In genomic region chr11:27352781-27353180, GRCh38 we compare ENCODE assay signal across 32 cellular contexts.
"Had no signal": no experiment of that assay in that cellular context is flagged by ENCODE, and none has a peak within 500 bp of the region (broad histone marks: within the 10 kb centered on the region; RNA-seq: fewer than 3 reads in every experiment).

No MANE protein-coding gene starts in this region.

- H3K27ac ChIP-seq: esophagus squamous epithelium, heart right ventricle, ovary, psoas muscle, sigmoid colon, skin epidermis, spleen, testis, tibial artery, upper lobe of left lung had no signal

- H3K4me3 Mint-ChIP-seq: effector memory CD8-positive, alpha-beta T cell; immature natural killer cell; naive thymus-derived CD8-positive, alpha-beta T cell; stimulated activated memory B cell treated with anti-CD40 and anti-IgM and Interleukin-4, amounts not matched to agents 10 μg/mL and 1 μg/mL and 100 μg/mL, for 72 hours had no signal

- H3K9me3 Mint-ChIP-seq: effector memory CD8-positive, alpha-beta T cell; immature natural killer cell; naive thymus-derived CD8-positive, alpha-beta T cell; stimulated activated memory B cell treated with anti-CD40 and anti-IgM and Interleukin-4, amounts not matched to agents 10 μg/mL and 1 μg/mL and 100 μg/mL, for 72 hours had no signal

- H3K9me3 ChIP-seq: esophagus squamous epithelium, heart right ventricle, ovary, psoas muscle, sigmoid colon, spleen, testis, tibial artery, upper lobe of left lung had no signal

- H3K36me3 ChIP-seq: esophagus squamous epithelium, ovary, sigmoid colon, tibial artery, upper lobe of left lung had no signal

- DNase-seq: cortex of kidney; effector memory CD8-positive, alpha-beta T cell; erythroblast; esophagus squamous epithelium; foreskin melanocyte; glutamatergic neuron; heart right ventricle; hippocampal formation; immature natural killer cell; islet precursor cell; kidney glomerular epithelial cell; left colon; mesenchymal stem cell; midbrain; naive thymus-derived CD8-positive, alpha-beta T cell; occipital lobe; ovary; posterior cingulate gyrus; psoas muscle; right cardiac atrium; sigmoid colon; spleen; stimulated activated CD4-positive, alpha-beta T cell treated with anti-CD3 and anti-CD28 coated beads, Interleukin-4, amount 100 ng/mL, for 4 hours; stimulated activated naive CD8-positive, alpha-beta T cell treated with anti-CD3 and anti-CD28 coated beads, Interleukin-15, Interleukin-2, amounts not matched to agents 100 U/mL and 50 U/mL, for 24 hours; substantia nigra; testis; tibial artery; upper lobe of left lung had no signal

- H3K27me3 ChIP-seq: esophagus squamous epithelium, heart right ventricle, ovary, sigmoid colon, spleen, testis, tibial artery, upper lobe of left lung had no signal

- H3K4me1 Mint-ChIP-seq: immature natural killer cell; stimulated activated memory B cell treated with anti-CD40 and anti-IgM and Interleukin-4, amounts not matched to agents 10 μg/mL and 1 μg/mL and 100 μg/mL, for 72 hours had no signal

- ATAC-seq: effector memory CD8-positive, alpha-beta T cell; heart right ventricle; left colon; naive thymus-derived CD8-positive, alpha-beta T cell; psoas muscle; right cardiac atrium; stimulated activated memory B cell treated with anti-CD40 and anti-IgM and Interleukin-4, amounts not matched to agents 10 μg/mL and 1 μg/mL and 100 μg/mL, for 72 hours; stimulated activated naive CD8-positive, alpha-beta T cell treated with anti-CD3 and anti-CD28 coated beads, Interleukin-15, Interleukin-2, amounts not matched to agents 100 U/mL and 50 U/mL, for 24 hours had no signal

- H3K4me3 ChIP-seq: esophagus squamous epithelium, heart right ventricle, lung, ovary, psoas muscle, sigmoid colon, skin epidermis, spleen, testis, tibial artery, upper lobe of left lung had no signal

- H3K4me1 ChIP-seq: tibial artery, upper lobe of left lung had no signal

- H3K27me3 Mint-ChIP-seq: effector memory CD8-positive, alpha-beta T cell; naive thymus-derived CD8-positive, alpha-beta T cell; stimulated activated memory B cell treated with anti-CD40 and anti-IgM and Interleukin-4, amounts not matched to agents 10 μg/mL and 1 μg/mL and 100 μg/mL, for 72 hours had no signal

- H3K27ac Mint-ChIP-seq: effector memory CD8-positive, alpha-beta T cell; immature natural killer cell; naive thymus-derived CD8-positive, alpha-beta T cell; stimulated activated memory B cell treated with anti-CD40 and anti-IgM and Interleukin-4, amounts not matched to agents 10 μg/mL and 1 μg/mL and 100 μg/mL, for 72 hours had no signal

- FAIRE-seq: urothelium cell line had no signal
